Comparison of ENCODE assay signal across 8 cellular contexts in the genomic region with DNA sequence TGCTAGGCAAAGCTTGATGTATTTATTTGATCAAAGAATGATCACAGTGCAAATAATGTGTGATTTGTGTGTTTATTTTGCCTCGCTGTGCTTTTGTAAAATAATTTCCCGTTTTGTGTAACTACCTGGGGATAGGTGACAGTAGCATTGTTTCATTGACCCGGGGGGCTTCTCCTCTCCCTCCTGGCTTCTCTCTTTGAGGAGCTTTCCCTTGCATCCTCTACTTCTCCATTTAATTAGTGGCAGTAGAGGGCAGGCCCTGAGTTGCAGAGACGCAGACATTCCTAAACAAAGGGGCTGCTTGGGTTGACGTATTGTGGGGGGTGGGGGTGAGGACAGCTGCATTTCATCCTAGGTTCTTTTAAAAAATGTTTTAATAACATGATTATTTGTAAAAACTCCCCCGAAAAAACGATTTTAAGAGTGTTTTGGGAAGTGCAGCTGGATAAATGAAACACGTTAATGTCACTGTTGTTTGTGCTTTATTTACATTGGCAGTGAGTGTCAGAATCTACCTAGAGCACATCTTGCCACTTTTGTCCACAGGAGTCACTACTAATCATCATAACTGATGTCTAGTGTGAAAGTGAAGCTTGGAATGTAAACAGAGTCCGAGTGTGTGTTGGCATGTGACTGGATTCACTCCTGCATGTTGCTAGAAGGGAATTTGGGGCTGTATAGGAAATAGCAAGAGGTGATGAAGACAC. TPM values are rescaled to one million over a fixed set of nuclear protein-coding genes. Genes with fewer than 3 reads are reported as not detected.
DNase-seq lines count a peak whose midpoint lies in the region; ATAC-seq and TF ChIP-seq lines count a peak whose summit lies in the region.

No MANE protein-coding gene starts in this region.

- no peak for TF ChIP-seq CTCF in WTC11 (IDR thresholded peaks at IDR 0.05)

- no peaks in the 10 kb centered on the region for H3K36me3 Mint-ChIP-seq in activated CD4-positive, alpha-beta T cell treated with anti-CD3 and anti-CD28 coated beads, Interleukin-2, amount 10 ng/mL, durations not matched to agents 7 days and 5 days (ENCODE audit: low read depth)
- H3K36me3 Mint-ChIP-seq in WTC11 = no peaks in the 10 kb centered on the region
- H3K36me3 Mint-ChIP-seq in stimulated activated naive B cell treated with anti-CD40 and anti-IgM and Interleukin-4, amounts not matched to agents 10 μg/mL and 1 μg/mL and 100 μg/mL, for 72 hours = peaks cover 0 to 1% of the 10 kb centered on the region in 2 donors

- H3K9me3 ChIP-seq in iPS-15b (ENCODE audit: control insufficient read depth, insufficient read depth, low read length) = no peaks in the 10 kb centered on the region

- peaks cover 27% of the 10 kb centered on the region for H3K4me1 Mint-ChIP-seq in activated CD4-positive, alpha-beta T cell treated with anti-CD3 and anti-CD28 coated beads, Interleukin-2, amount 10 ng/mL, durations not matched to agents 7 days and 5 days
- H3K4me1 Mint-ChIP-seq in WTC11 = peaks cover 34% of the 10 kb centered on the region
- peaks cover 17 to 36% of the 10 kb centered on the region in 2 donors for H3K4me1 Mint-ChIP-seq in stimulated activated naive B cell treated with anti-CD40 and anti-IgM and Interleukin-4, amounts not matched to agents 10 μg/mL and 1 μg/mL and 100 μg/mL, for 72 hours

- ATAC-seq in WTC11 (0 out of 2 replicates have a peak, but pooled peaks have one; percentile 1), HG03095 (IDR thresholded peaks at IDR 0.05; ENCODE audit: unreplicated experiment) (no peak), HG02759 (IDR thresholded peaks at IDR 0.05; ENCODE audit: unreplicated experiment) (no peak)
- no peak for ATAC-seq in stimulated activated naive B cell treated with anti-CD40 and anti-IgM and Interleukin-4, amounts not matched to agents 10 μg/mL and 1 μg/mL and 100 μg/mL, for 72 hours (replicated peaks)

- H3K4me1 ChIP-seq in iPS-15b (ENCODE audit: control insufficient read depth, insufficient read depth, low read length) = peaks cover 16% of the 10 kb centered on the region

- H3K27ac Mint-ChIP-seq in activated CD4-positive, alpha-beta T cell treated with anti-CD3 and anti-CD28 coated beads, Interleukin-2, amount 10 ng/mL, durations not matched to agents 7 days and 5 days = no peak overlapping the region
- H3K27ac Mint-ChIP-seq in WTC11 = peak overlapping the region; percentile 97
- no peak overlapping the region for H3K27ac Mint-ChIP-seq in stimulated activated naive B cell treated with anti-CD40 and anti-IgM and Interleukin-4, amounts not matched to agents 10 μg/mL and 1 μg/mL and 100 μg/mL, for 72 hours

- no peaks in the 10 kb centered on the region for H3K27me3 ChIP-seq in iPS-15b (ENCODE audit: control insufficient read depth, insufficient read depth, low read length)

- peak overlapping the region; percentile 82 for H3K4me3 Mint-ChIP-seq in activated CD4-positive, alpha-beta T cell treated with anti-CD3 and anti-CD28 coated beads, Interleukin-2, amount 10 ng/mL, durations not matched to agents 7 days and 5 days
- H3K4me3 Mint-ChIP-seq in WTC11 = peak overlapping the region; percentile 98
- H3K4me3 Mint-ChIP-seq in stimulated activated naive B cell treated with anti-CD40 and anti-IgM and Interleukin-4, amounts not matched to agents 10 μg/mL and 1 μg/mL and 100 μg/mL, for 72 hours = peak overlapping the region; percentile 95 to 96

- CTCF ChIA-PET in activated CD4-positive, alpha-beta T cell treated with anti-CD3 and anti-CD28 coated beads, Interleukin-2, amount 10 ng/mL, durations not matched to agents 7 days and 5 days (lab: Charles Lee) = interaction anchor here (3.1 kb wide), 1 partner anchor 76 kb away, joined by 8 read pairs; no protein-coding TSS in a partner anchor
- CTCF ChIA-PET in WTC11 (lab: Charles Lee) = interaction anchor here (0.7 to 4.9 kb wide), 7 partner anchors 11 to 89 kb away, joined by 3 to 54 read pairs (median 3); no protein-coding TSS in a partner anchor

- no peaks in the 10 kb centered on the region for H3K36me3 ChIP-seq in iPS-15b (ENCODE audit: control insufficient read depth, insufficient read depth, low read length)

- H3K9ac ChIP-seq in iPS-15b (ENCODE audit: low read depth, low read length) = no peak overlapping the region

- DNase-seq in activated CD4-positive, alpha-beta T cell treated with anti-CD3 and anti-CD28 coated beads, Interleukin-2, amount 10 ng/mL, durations not matched to agents 7 days and 5 days = no peak
- no peak for DNase-seq in activated CD4-positive, alpha-beta T cell treated with anti-CD3 and anti-CD28 coated beads for 1 hour
- DNase-seq in WTC11 (ENCODE audit: low spot score) (no peak), mesenteric fat pad (ENCODE audit: low spot score) (no peak)
- DNase-seq in stimulated activated naive B cell treated with anti-CD40 and anti-IgM and Interleukin-4, amounts not matched to agents 10 μg/mL and 1 μg/mL and 100 μg/mL, for 72 hours = no peak

- H3K4me3 ChIP-seq in iPS-15b (ENCODE audit: low read depth, low read length) = peak overlapping the region; percentile 86

- POLR2A ChIA-PET in activated CD4-positive, alpha-beta T cell treated with anti-CD3 and anti-CD28 coated beads, Interleukin-2, amount 10 ng/mL, durations not matched to agents 7 days and 5 days (lab: Charles Lee) = no interaction called here
- POLR2A ChIA-PET in WTC11 (lab: Charles Lee) = interaction anchor here (0.6 kb wide), 1 partner anchor 102 kb away, joined by 4 read pairs; no protein-coding TSS in a partner anchor

- no peaks in the 10 kb centered on the region for H3K9me3 Mint-ChIP-seq in activated CD4-positive, alpha-beta T cell treated with anti-CD3 and anti-CD28 coated beads, Interleukin-2, amount 10 ng/mL, durations not matched to agents 7 days and 5 days
- no peaks in the 10 kb centered on the region for H3K9me3 Mint-ChIP-seq in WTC11
- no peaks in the 10 kb centered on the region for H3K9me3 Mint-ChIP-seq in stimulated activated naive B cell treated with anti-CD40 and anti-IgM and Interleukin-4, amounts not matched to agents 10 μg/mL and 1 μg/mL and 100 μg/mL, for 72 hours

- peaks cover 39% of the 10 kb centered on the region for H3K27me3 Mint-ChIP-seq in activated CD4-positive, alpha-beta T cell treated with anti-CD3 and anti-CD28 coated beads, Interleukin-2, amount 10 ng/mL, durations not matched to agents 7 days and 5 days
- peaks cover 9% of the 10 kb centered on the region for H3K27me3 Mint-ChIP-seq in WTC11 (ENCODE audit: low read depth)
- no peaks in the 10 kb centered on the region for H3K27me3 Mint-ChIP-seq in stimulated activated naive B cell treated with anti-CD40 and anti-IgM and Interleukin-4, amounts not matched to agents 10 μg/mL and 1 μg/mL and 100 μg/mL, for 72 hours

TF ChIP-seq in WTC11, 78 proteins besides CTCF, POLR2A, EP300 and RAD21:
- TF ChIP-seq GABPB1 (CRISPR knock-in tag; IDR thresholded peaks at IDR 0.05) = peak; percentile 37; the same call in 1 of the 2 replicates
- no peak for TF ChIP-seq NR1H2 (CRISPR knock-in tag; IDR thresholded peaks at IDR 0.05)
- TF ChIP-seq, protein P1, sequence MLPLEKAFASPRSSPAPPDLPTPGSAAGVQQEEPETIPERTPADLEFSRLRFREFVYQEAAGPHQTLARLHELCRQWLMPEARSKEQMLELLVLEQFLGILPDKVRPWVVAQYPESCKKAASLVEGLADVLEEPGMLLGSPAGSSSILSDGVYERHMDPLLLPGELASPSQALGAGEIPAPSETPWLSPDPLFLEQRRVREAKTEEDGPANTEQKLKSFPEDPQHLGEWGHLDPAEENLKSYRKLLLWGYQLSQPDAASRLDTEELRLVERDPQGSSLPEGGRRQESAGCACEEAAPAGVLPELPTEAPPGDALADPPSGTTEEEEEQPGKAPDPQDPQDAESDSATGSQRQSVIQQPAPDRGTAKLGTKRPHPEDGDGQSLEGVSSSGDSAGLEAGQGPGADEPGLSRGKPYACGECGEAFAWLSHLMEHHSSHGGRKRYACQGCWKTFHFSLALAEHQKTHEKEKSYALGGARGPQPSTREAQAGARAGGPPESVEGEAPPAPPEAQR (CRISPR knock-in tag; IDR thresholded peaks at IDR 0.05) = no peak
- TF ChIP-seq, protein P2, sequence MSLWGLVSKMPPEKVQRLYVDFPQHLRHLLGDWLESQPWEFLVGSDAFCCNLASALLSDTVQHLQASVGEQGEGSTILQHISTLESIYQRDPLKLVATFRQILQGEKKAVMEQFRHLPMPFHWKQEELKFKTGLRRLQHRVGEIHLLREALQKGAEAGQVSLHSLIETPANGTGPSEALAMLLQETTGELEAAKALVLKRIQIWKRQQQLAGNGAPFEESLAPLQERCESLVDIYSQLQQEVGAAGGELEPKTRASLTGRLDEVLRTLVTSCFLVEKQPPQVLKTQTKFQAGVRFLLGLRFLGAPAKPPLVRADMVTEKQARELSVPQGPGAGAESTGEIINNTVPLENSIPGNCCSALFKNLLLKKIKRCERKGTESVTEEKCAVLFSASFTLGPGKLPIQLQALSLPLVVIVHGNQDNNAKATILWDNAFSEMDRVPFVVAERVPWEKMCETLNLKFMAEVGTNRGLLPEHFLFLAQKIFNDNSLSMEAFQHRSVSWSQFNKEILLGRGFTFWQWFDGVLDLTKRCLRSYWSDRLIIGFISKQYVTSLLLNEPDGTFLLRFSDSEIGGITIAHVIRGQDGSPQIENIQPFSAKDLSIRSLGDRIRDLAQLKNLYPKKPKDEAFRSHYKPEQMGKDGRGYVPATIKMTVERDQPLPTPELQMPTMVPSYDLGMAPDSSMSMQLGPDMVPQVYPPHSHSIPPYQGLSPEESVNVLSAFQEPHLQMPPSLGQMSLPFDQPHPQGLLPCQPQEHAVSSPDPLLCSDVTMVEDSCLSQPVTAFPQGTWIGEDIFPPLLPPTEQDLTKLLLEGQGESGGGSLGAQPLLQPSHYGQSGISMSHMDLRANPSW (CRISPR knock-in tag; conservative IDR thresholded peaks at IDR 0.05; ENCODE audit: low read depth) = no peak
- no peak for TF ChIP-seq IRF2 (CRISPR knock-in tag; IDR thresholded peaks at IDR 0.05; ENCODE audit: borderline replicate concordance, low read depth)
- no peak for TF ChIP-seq TCF7 (CRISPR knock-in tag; IDR thresholded peaks at IDR 0.05; ENCODE audit: low read depth)

RNA-seq across cellular contexts. Expression of a gene that starts 2.2 kb away (rescaled TPM):
- total RNA-seq in activated CD4-positive, alpha-beta T cell treated with anti-CD3 and anti-CD28 coated beads, Interleukin-2, amount 10 ng/mL, durations not matched to agents 7 days and 5 days = 1 to 10 TPM; 5.6 to 8.1 TPM
- total RNA-seq in WTC11 (2021) (60.9 to 88.0 TPM (median 69.3 TPM) in 3 replicates), mesenteric fat pad (43.7 TPM)
